1 cellular context compared by ENCODE assay signal in genomic region chr6:108677357-108677756, GRCh38.
A peak's percentile ranks its signal among the peaks of the same experiment; 100 is the strongest.
TF ChIP-seq lines count a peak whose summit lies in the region.

No MANE protein-coding gene starts in this region.

TF ChIP-seq in HEK293, 187 proteins besides CTCF, POLR2A, EP300 and RAD21 (continued from another document and continues in another):
- TF ChIP-seq ZBTB10 (tag by site-specific recombination; IDR thresholded peaks at IDR 0.05), result no peak
- TF ChIP-seq ZNF146 (tag by site-specific recombination; IDR thresholded peaks at IDR 0.05), result no peak
- TF ChIP-seq TRIM28 (IDR thresholded peaks at IDR 0.05; ENCODE audit: borderline replicate concordance, low read length), result no peak; the same call in 1 of the 2 replicates
- no peak for TF ChIP-seq YY1 (tag by site-specific recombination; IDR thresholded peaks at IDR 0.05)
- TF ChIP-seq SP7 (tag by site-specific recombination; IDR thresholded peaks at IDR 0.05), result peak; percentile 97
- no peak for TF ChIP-seq ZNF16 (tag by site-specific recombination; IDR thresholded peaks at IDR 0.05; ENCODE audit: low read depth)
- no peak for TF ChIP-seq ZNF114 (tag by site-specific recombination; IDR thresholded peaks at IDR 0.05)
- TF ChIP-seq PRDM2 (tag by site-specific recombination; IDR thresholded peaks at IDR 0.05; ENCODE audit: borderline replicate concordance), result no peak
- TF ChIP-seq ZNF350 (tag by site-specific recombination; IDR thresholded peaks at IDR 0.05), result no peak
- no peak for TF ChIP-seq ZSCAN18 (tag by site-specific recombination; IDR thresholded peaks at IDR 0.05)
- TF ChIP-seq PRDM6 (tag by site-specific recombination; IDR thresholded peaks at IDR 0.05), result no peak
- no peak for TF ChIP-seq SETDB1 (IDR thresholded peaks at IDR 0.05; ENCODE audit: insufficient read length, low read length)
- TF ChIP-seq ZNF623 (tag by site-specific recombination; IDR thresholded peaks at IDR 0.05), result no peak
- TF ChIP-seq AEBP2 (tag by site-specific recombination; IDR thresholded peaks at IDR 0.05; ENCODE audit: borderline replicate concordance), result no peak
- no peak for TF ChIP-seq ZNF48 (tag by site-specific recombination; IDR thresholded peaks at IDR 0.05)
- TF ChIP-seq SP3 (tag by site-specific recombination; IDR thresholded peaks at IDR 0.05), result no peak
- no peak for TF ChIP-seq ZNF704 (tag by site-specific recombination; IDR thresholded peaks at IDR 0.05)
- TF ChIP-seq ZNF155 (tag by site-specific recombination; IDR thresholded peaks at IDR 0.05), result no peak
- TF ChIP-seq ZBTB7A (tag by site-specific recombination; IDR thresholded peaks at IDR 0.05; ENCODE audit: low read depth), result no peak
- TF ChIP-seq ZNF747 (tag by site-specific recombination; IDR thresholded peaks at IDR 0.05), result no peak
- TF ChIP-seq ZNF510 (tag by site-specific recombination; IDR thresholded peaks at IDR 0.05; ENCODE audit: insufficient replicate concordance), result no peak
- TF ChIP-seq PRDM1 (tag by site-specific recombination; IDR thresholded peaks at IDR 0.05), result no peak
- TF ChIP-seq ZNF175 (tag by site-specific recombination; IDR thresholded peaks at IDR 0.05), result no peak
- no peak for TF ChIP-seq ZNF571 (tag by site-specific recombination; IDR thresholded peaks at IDR 0.05)
- TF ChIP-seq ZNF121 (tag by site-specific recombination; IDR thresholded peaks at IDR 0.05), result no peak
- no peak for TF ChIP-seq ZNF664 (tag by site-specific recombination; IDR thresholded peaks at IDR 0.05)
- TF ChIP-seq ZNF37A (tag by site-specific recombination; IDR thresholded peaks at IDR 0.05), result no peak
- no peak for TF ChIP-seq ZNF501 (tag by site-specific recombination; IDR thresholded peaks at IDR 0.05)
- TF ChIP-seq ZNF707 (tag by site-specific recombination; IDR thresholded peaks at IDR 0.05), result no peak
- no peak for TF ChIP-seq ZNF140 (tag by site-specific recombination; IDR thresholded peaks at IDR 0.05)
- TF ChIP-seq ZBTB8A (tag by site-specific recombination; IDR thresholded peaks at IDR 0.05), result no peak
- no peak for TF ChIP-seq SALL2 (tag by site-specific recombination; IDR thresholded peaks at IDR 0.05; ENCODE audit: borderline replicate concordance)
- peak; percentile 97 for TF ChIP-seq MZF1 (tag by site-specific recombination; IDR thresholded peaks at IDR 0.05; ENCODE audit: borderline replicate concordance)
- TF ChIP-seq MEIS1 (CRISPR knock-in tag; IDR thresholded peaks at IDR 0.05; ENCODE audit: borderline replicate concordance), result no peak
- TF ChIP-seq ZNF791 (tag by site-specific recombination; IDR thresholded peaks at IDR 0.05), result no peak
- TF ChIP-seq SP2 (tag by site-specific recombination; IDR thresholded peaks at IDR 0.05), result no peak
- TF ChIP-seq ZNF239 (tag by site-specific recombination; IDR thresholded peaks at IDR 0.05), result no peak
- no peak for TF ChIP-seq ZNF558 (tag by site-specific recombination; IDR thresholded peaks at IDR 0.05)
- no peak for TF ChIP-seq ZNF184 (tag by site-specific recombination; IDR thresholded peaks at IDR 0.05)
- no peak for TF ChIP-seq ZNF777 (tag by site-specific recombination; IDR thresholded peaks at IDR 0.05; ENCODE audit: borderline replicate concordance)
- no peak for TF ChIP-seq ZNF202 (tag by site-specific recombination; IDR thresholded peaks at IDR 0.05; ENCODE audit: borderline replicate concordance)
- no peak for TF ChIP-seq ZNF174 (tag by site-specific recombination; IDR thresholded peaks at IDR 0.05)
- TF ChIP-seq ZNF513 (tag by site-specific recombination; IDR thresholded peaks at IDR 0.05), result no peak
- no peak for TF ChIP-seq ZSCAN5A (tag by site-specific recombination; IDR thresholded peaks at IDR 0.05)
- no peak for TF ChIP-seq ZNF426 (tag by site-specific recombination; IDR thresholded peaks at IDR 0.05)
- peak; percentile 67; the same call in 1 of the 2 replicates for TF ChIP-seq ZBTB20 (tag by site-specific recombination; IDR thresholded peaks at IDR 0.05)
- TF ChIP-seq PRDM4 (tag by site-specific recombination; IDR thresholded peaks at IDR 0.05), result peak; percentile 23; the same call in 1 of the 2 replicates
